Comparison of ENCODE assay signal across 8 cellular contexts in the genomic region with DNA sequence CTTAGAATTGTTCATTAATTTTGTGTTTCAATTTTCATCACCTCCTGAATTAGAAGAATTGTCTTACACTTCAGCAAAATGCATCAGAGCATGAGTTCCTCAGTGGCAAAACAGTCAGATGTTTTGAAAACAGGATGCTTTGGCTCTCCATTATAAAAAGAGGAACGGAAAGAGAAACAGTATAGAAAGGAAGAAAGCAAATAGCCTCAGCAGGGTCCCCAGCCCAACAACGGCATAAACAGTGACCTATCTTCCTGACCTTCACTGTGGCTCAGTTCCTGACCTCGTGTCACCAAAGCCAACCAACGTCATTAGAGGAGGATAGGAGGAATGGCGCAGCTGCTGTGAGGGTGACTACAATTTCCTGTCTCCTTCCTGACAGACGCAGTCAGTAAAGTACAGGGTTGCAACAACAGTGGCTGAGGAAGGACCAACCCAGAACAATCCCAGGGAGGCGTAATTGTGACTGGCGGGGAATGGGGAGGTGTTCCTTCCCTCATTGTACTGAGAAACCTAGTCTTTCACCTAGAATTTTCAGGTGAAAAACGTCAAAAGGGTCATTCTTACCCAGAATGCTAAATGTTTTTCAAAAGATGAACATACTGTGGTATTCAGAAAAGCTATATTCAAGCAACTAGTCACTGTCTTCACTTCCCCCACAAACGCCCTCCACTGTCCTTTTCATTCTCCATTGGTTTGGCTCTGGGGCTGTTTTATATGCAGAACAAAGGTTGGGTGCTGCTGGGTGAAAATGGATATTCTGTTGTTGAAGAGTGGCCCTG.
DNase-seq lines count a peak whose midpoint lies in the region; ATAC-seq and TF ChIP-seq lines count a peak whose summit lies in the region.

No MANE protein-coding gene starts in this region.

- H3K27me3 ChIP-seq in duodenal mucosa (ENCODE audit: control insufficient read depth in 1 of 2, insufficient read depth in 2 of 2, low read length in 2 of 2) = no peaks in the 10 kb centered on the region

- H3K4me1 Mint-ChIP-seq in natural killer cell = peaks cover 58 to 67% of the 10 kb centered on the region in 2 donors

- H3K4me1 ChIP-seq in duodenal mucosa (ENCODE audit: control insufficient read depth in 1 of 2, insufficient read depth in 2 of 2, low read length in 2 of 2) = peaks cover 12 to 25% of the 10 kb centered on the region in 2 donors

- TF ChIP-seq CTCF in natural killer cell (IDR thresholded peaks at IDR 0.05) = no peak

- peak overlapping the region; percentile 23 to 87 for H3K4me3 ChIP-seq in duodenal mucosa (ENCODE audit: low read depth in 1 of 2, low read length in 2 of 2)

- peak; percentile 85 for ATAC-seq in GM19452 (IDR thresholded peaks at IDR 0.05; ENCODE audit: unreplicated experiment)
- ATAC-seq in HG03565 (IDR thresholded peaks at IDR 0.05; ENCODE audit: unreplicated experiment) = peak; percentile 81
- ATAC-seq in natural killer cell = peak; percentile 77 to 90 (median 88)
- ATAC-seq in SK-N-SH treated with all-trans-retinoic acid at 6 μM for 48 hours = no peak

- no peaks in the 10 kb centered on the region for H3K9me3 ChIP-seq in duodenal mucosa (ENCODE audit: control insufficient read depth in 1 of 2, low read length in 2 of 2)

- DNase-seq in AML-193 (lab: John Stamatoyannopoulos, UW) (peak; percentile 95 to 96), natural killer cell (peak; percentile 31), substantia nigra (lab: John Stamatoyannopoulos, UW) (peak in 33 of 49 donors; percentile 16 to 76 (median 47))
- DNase-seq in activated CD4-positive, alpha-beta T cell treated with anti-CD3 and anti-CD28 coated beads for 24 hours (ENCODE audit: low read depth in 2 of 2) = peak; percentile 45 to 46

- no peaks in the 10 kb centered on the region for H3K36me3 ChIP-seq in duodenal mucosa (ENCODE audit: control insufficient read depth in 1 of 2, insufficient read depth in 2 of 2, low read length in 2 of 2)

- H3K4me3 Mint-ChIP-seq in natural killer cell = peak overlapping the region; percentile 90

- peak overlapping the region; percentile 25 to 46 for H3K9ac ChIP-seq in duodenal mucosa (ENCODE audit: low read depth in 1 of 2, low read length in 2 of 2)

- no peaks in the 10 kb centered on the region for H3K9me3 Mint-ChIP-seq in natural killer cell

- intact Hi-C loops in natural killer cell (cut with micrococcal nuclease) = loop anchor here (5.0 kb wide), 1 partner anchor 34 kb away; no protein-coding TSS in a partner anchor

- H3K27ac ChIP-seq in duodenal mucosa (ENCODE audit: low read depth, low read length) (peak overlapping the region; percentile 23), substantia nigra (ENCODE audit: low read depth, low read length, poor library complexity, severe bottlenecking) (peak overlapping the region; percentile 63)

- H3K36me3 Mint-ChIP-seq in natural killer cell = no peaks in the 10 kb centered on the region

- peak overlapping the region; percentile 84 to 95 for H3K27ac Mint-ChIP-seq in natural killer cell

- peaks cover 0 to 2% of the 10 kb centered on the region in 2 donors for H3K27me3 Mint-ChIP-seq in natural killer cell (ENCODE audit: low read depth in 2 of 2)

TF ChIP-seq in SK-N-SH treated with all-trans-retinoic acid at 6 μM for 48 hours, 23 proteins besides CTCF, POLR2A, EP300 and RAD21:
- TF ChIP-seq ZFP30 (CRISPR knock-in tag; IDR thresholded peaks at IDR 0.05) (no peak), ZNF70 (CRISPR knock-in tag; IDR thresholded peaks at IDR 0.05) (no peak), RARB (CRISPR knock-in tag; IDR thresholded peaks at IDR 0.05) (no peak), ZNF8 (CRISPR knock-in tag; IDR thresholded peaks at IDR 0.05) (no peak), CSDC2 (CRISPR knock-in tag; IDR thresholded peaks at IDR 0.05) (no peak), CREB5 (CRISPR knock-in tag; IDR thresholded peaks at IDR 0.05; ENCODE audit: low read depth) (no peak), ZNF565 (CRISPR knock-in tag; conservative IDR thresholded peaks at IDR 0.05; ENCODE audit: low read depth) (no peak), GLIS3 (CRISPR knock-in tag; IDR thresholded peaks at IDR 0.05) (no peak), OSR1 (CRISPR knock-in tag; IDR thresholded peaks at IDR 0.05) (no peak), PPARA (CRISPR knock-in tag; IDR thresholded peaks at IDR 0.05; ENCODE audit: borderline replicate concordance) (no peak), ARNTL (CRISPR knock-in tag; IDR thresholded peaks at IDR 0.05; ENCODE audit: borderline replicate concordance, low read depth) (no peak), ISL1 (CRISPR knock-in tag; IDR thresholded peaks at IDR 0.05) (no peak), BACH2 (CRISPR knock-in tag; IDR thresholded peaks at IDR 0.05; ENCODE audit: borderline replicate concordance) (no peak), ESRRG (CRISPR knock-in tag; IDR thresholded peaks at IDR 0.05) (no peak), TCF4 (CRISPR knock-in tag; IDR thresholded peaks at IDR 0.05; ENCODE audit: borderline replicate concordance) (no peak), SNAI2 (CRISPR knock-in tag; IDR thresholded peaks at IDR 0.05) (no peak), ZFP3 (CRISPR knock-in tag; IDR thresholded peaks at IDR 0.05) (no peak)
- TF ChIP-seq, protein P1, sequence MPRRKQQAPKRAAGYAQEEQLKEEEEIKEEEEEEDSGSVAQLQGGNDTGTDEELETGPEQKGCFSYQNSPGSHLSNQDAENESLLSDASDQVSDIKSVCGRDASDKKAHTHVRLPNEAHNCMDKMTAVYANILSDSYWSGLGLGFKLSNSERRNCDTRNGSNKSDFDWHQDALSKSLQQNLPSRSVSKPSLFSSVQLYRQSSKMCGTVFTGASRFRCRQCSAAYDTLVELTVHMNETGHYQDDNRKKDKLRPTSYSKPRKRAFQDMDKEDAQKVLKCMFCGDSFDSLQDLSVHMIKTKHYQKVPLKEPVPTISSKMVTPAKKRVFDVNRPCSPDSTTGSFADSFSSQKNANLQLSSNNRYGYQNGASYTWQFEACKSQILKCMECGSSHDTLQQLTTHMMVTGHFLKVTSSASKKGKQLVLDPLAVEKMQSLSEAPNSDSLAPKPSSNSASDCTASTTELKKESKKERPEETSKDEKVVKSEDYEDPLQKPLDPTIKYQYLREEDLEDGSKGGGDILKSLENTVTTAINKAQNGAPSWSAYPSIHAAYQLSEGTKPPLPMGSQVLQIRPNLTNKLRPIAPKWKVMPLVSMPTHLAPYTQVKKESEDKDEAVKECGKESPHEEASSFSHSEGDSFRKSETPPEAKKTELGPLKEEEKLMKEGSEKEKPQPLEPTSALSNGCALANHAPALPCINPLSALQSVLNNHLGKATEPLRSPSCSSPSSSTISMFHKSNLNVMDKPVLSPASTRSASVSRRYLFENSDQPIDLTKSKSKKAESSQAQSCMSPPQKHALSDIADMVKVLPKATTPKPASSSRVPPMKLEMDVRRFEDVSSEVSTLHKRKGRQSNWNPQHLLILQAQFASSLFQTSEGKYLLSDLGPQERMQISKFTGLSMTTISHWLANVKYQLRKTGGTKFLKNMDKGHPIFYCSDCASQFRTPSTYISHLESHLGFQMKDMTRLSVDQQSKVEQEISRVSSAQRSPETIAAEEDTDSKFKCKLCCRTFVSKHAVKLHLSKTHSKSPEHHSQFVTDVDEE (CRISPR knock-in tag; IDR thresholded peaks at IDR 0.05) = no peak
- TF ChIP-seq, protein P2, sequence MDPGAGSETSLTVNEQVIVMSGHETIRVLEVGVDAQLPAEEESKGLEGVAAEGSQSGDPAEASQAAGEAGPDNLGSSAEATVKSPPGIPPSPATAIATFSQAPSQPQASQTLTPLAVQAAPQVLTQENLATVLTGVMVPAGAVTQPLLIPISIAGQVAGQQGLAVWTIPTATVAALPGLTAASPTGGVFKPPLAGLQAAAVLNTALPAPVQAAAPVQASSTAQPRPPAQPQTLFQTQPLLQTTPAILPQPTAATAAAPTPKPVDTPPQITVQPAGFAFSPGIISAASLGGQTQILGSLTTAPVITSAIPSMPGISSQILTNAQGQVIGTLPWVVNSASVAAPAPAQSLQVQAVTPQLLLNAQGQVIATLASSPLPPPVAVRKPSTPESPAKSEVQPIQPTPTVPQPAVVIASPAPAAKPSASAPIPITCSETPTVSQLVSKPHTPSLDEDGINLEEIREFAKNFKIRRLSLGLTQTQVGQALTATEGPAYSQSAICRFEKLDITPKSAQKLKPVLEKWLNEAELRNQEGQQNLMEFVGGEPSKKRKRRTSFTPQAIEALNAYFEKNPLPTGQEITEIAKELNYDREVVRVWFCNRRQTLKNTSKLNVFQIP (CRISPR knock-in tag; IDR thresholded peaks at IDR 0.05; ENCODE audit: borderline replicate concordance, low read depth) = no peak
- TF ChIP-seq, protein P3, sequence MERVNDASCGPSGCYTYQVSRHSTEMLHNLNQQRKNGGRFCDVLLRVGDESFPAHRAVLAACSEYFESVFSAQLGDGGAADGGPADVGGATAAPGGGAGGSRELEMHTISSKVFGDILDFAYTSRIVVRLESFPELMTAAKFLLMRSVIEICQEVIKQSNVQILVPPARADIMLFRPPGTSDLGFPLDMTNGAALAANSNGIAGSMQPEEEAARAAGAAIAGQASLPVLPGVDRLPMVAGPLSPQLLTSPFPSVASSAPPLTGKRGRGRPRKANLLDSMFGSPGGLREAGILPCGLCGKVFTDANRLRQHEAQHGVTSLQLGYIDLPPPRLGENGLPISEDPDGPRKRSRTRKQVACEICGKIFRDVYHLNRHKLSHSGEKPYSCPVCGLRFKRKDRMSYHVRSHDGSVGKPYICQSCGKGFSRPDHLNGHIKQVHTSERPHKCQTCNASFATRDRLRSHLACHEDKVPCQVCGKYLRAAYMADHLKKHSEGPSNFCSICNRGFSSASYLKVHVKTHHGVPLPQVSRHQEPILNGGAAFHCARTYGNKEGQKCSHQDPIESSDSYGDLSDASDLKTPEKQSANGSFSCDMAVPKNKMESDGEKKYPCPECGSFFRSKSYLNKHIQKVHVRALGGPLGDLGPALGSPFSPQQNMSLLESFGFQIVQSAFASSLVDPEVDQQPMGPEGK (CRISPR knock-in tag; IDR thresholded peaks at IDR 0.05; ENCODE audit: borderline replicate concordance) = no peak

Comparison
In these comparisons a context has a peak if more than half of its experiments do, and no peak if none do; other contexts are left out.
1. DNase-seq: peak in every context shown above with its lines; median percentile 96 in AML-193; 47 in substantia nigra; 46 in activated CD4-positive, alpha-beta T cell treated with anti-CD3 and anti-CD28 coated beads for 24 hours; 31 in natural killer cell.